9 cellular contexts compared by ENCODE assay signal in the genomic region with DNA sequence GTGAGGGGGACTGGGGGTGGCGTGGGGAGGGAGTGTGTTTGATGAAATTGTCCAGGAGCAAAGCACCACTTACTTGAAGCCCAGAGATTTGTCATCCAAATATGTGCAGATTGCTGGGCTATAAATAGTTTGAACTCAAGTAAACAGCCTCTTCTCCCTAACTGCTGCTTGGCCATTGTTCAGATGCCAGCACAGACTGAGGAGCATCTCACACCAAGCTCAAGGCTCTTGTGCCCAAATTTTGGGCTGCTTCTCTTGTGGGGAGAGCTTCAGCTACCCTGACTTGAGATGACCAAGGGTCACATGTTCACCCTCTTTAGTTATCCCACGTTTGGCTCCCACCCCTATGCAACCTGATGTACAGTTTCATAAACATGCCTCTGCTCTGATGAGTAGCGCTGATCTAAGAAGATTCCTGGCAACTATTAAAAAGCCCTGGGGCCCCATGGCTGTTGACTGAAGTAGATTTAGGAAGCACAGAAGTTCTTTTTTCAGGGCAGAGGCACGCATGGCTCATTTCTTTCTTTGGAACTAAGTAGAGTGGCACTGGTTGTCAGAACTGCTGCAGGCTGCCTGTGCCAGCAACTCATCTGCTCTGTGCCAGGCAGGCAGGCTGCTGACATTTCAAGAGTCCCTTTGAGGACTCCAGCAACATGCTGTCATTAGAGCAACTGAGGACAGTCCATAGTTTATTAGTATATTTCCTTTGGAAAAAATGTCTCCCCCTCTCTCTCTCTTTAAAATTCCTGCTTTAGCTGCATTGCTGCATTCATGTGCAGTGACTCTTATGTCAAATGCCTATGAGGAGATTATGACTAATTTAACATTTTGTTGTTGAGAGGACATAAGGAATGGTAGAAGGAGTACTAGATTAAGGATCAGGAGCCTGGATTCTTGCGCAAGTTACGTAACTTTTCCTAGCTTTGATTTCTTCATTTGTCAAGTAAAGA. TPM values are rescaled to one million over a fixed set of nuclear protein-coding genes. Genes with fewer than 3 reads are reported as not detected.
A peak's percentile ranks its signal among the peaks of the same experiment; 100 is the strongest.
DNase-seq lines count a peak whose midpoint lies in the region; ATAC-seq and TF ChIP-seq lines count a peak whose summit lies in the region.
"Had no signal": no experiment of that assay in that cellular context is flagged by ENCODE, and none has a peak within 500 bp of the region (broad histone marks: within the 10 kb centered on the region; RNA-seq: fewer than 3 reads in every experiment).

No MANE protein-coding gene starts in this region.

- no peak for TF ChIP-seq CTCF in ascending aorta (IDR thresholded peaks at IDR 0.05)
- TF ChIP-seq CTCF in stomach (IDR thresholded peaks at IDR 0.05), result no peak
- TF ChIP-seq CTCF in natural killer cell (IDR thresholded peaks at IDR 0.05), result no peak

- H3K27ac ChIP-seq in ascending aorta, result peak overlapping the region; percentile 81 to 84
- H3K27ac ChIP-seq in stomach, result peak overlapping the region; percentile 71 to 83 (median 79)
- H3K27ac ChIP-seq: HL-60 had no signal

- H3K36me3 ChIP-seq in ascending aorta (no peaks in the 10 kb centered on the region), stomach (no peaks in the 10 kb centered on the region)

- H3K4me1 Mint-ChIP-seq in activated T-cell treated with anti-CD3 and anti-CD28 coated beads, Interleukin-2, amount 50 U/mL, for 4 hours (ENCODE audit: low read depth), result peaks cover 17% of the 10 kb centered on the region
- H3K4me1 Mint-ChIP-seq in natural killer cell, result peaks cover 15 to 20% of the 10 kb centered on the region in 2 donors

- 44 to 62% (median 48%) methylated on average over 6 of the region's 6 CpGs for WGBS in stomach, 5 donors

- H3K9me3 ChIP-seq in ascending aorta (no peaks in the 10 kb centered on the region), stomach (no peaks in the 10 kb centered on the region)

- H3K4me3 ChIP-seq in ascending aorta (peak overlapping the region in 1 of 2 donors; percentile 29), stomach (no peak overlapping the region)

- no peak for TF ChIP-seq EP300 in stomach (IDR thresholded peaks at IDR 0.05)

- no peaks in the 10 kb centered on the region for H3K36me3 Mint-ChIP-seq in activated T-cell treated with anti-CD3 and anti-CD28 coated beads, Interleukin-2, amount 50 U/mL, for 4 hours (ENCODE audit: insufficient read depth)
- H3K36me3 Mint-ChIP-seq in natural killer cell, result no peaks in the 10 kb centered on the region

- no peak for TF ChIP-seq POLR2A in stomach (IDR thresholded peaks at IDR 0.05)

- intact Hi-C loops in ascending aorta (cut with DNase I), result loop anchor here (2.0 to 5.0 kb wide), 2 partner anchors 28 to 51 kb away; a partner anchor contains a TSS
- intact Hi-C loops in stomach (cut with DNase I; ENCODE audit: low total_unique reads), result no loop called here
- intact Hi-C loops in natural killer cell (cut with micrococcal nuclease), result no loop called here

- H3K27ac Mint-ChIP-seq in natural killer cell, result no peak overlapping the region

- DNase-seq in H4 (ENCODE audit: low spot score) (peak; percentile 78), ascending aorta (ENCODE audit: low spot score in 2 of 2) (peak in 1 of 2 donors; percentile 80), hypothalamus (lab: John Stamatoyannopoulos, UW) (peak in 45 of 51 donors; percentile 8 to 81 (median 52)), stomach (no peak), natural killer cell (no peak)
- DNase-seq in activated T-cell treated with anti-CD3 and anti-CD28 coated beads, Interleukin-2, amount 50 U/mL, for 4 hours, result no peak

- no peaks in the 10 kb centered on the region for H3K9me3 Mint-ChIP-seq in activated T-cell treated with anti-CD3 and anti-CD28 coated beads, Interleukin-2, amount 50 U/mL, for 4 hours
- H3K9me3 Mint-ChIP-seq in natural killer cell, result no peaks in the 10 kb centered on the region

- H3K4me3 Mint-ChIP-seq in activated T-cell treated with anti-CD3 and anti-CD28 coated beads, Interleukin-2, amount 50 U/mL, for 4 hours, result no peak overlapping the region
- no peak overlapping the region for H3K4me3 Mint-ChIP-seq in natural killer cell

- H3K4me1 ChIP-seq in ascending aorta, result peaks cover 0 to 16% of the 10 kb centered on the region in 2 donors
- peaks cover 0 to 54% (median 22%) of the 10 kb centered on the region in 4 donors for H3K4me1 ChIP-seq in stomach

- no peak for ATAC-seq in activated T-cell treated with anti-CD3 and anti-CD28 coated beads, Interleukin-2, amount 50 U/mL, for 4 hours
- ATAC-seq in GM21619 (IDR thresholded peaks at IDR 0.05; ENCODE audit: unreplicated experiment), result no peak
- ATAC-seq in natural killer cell, result no peak
- no peak for ATAC-seq in HG02970 (IDR thresholded peaks at IDR 0.05; ENCODE audit: low FRiP score, unreplicated experiment)

- H3K27me3 ChIP-seq in ascending aorta, result no peaks in the 10 kb centered on the region
- H3K27me3 ChIP-seq in stomach, result no peaks in the 10 kb centered on the region

- no peaks in the 10 kb centered on the region for H3K27me3 Mint-ChIP-seq in activated T-cell treated with anti-CD3 and anti-CD28 coated beads, Interleukin-2, amount 50 U/mL, for 4 hours (ENCODE audit: low read depth)
- no peaks in the 10 kb centered on the region for H3K27me3 Mint-ChIP-seq in natural killer cell (ENCODE audit: low read depth in 2 of 2)

RNA-seq across cellular contexts. Expression of a gene that starts 9.6 kb away (rescaled TPM):
- total RNA-seq in H4 (2014; rRNA removed; shearing (Covaris generic)), result 73.8 and 77.3 TPM in 2 replicates
- total RNA-seq in ascending aorta, result 84.7 TPM
- 100 to 1,000 TPM in 1 of 5 donors, 10 to 100 TPM in 4; 17.4 to 113 (median 41.7) TPM for total RNA-seq in stomach
- polyA plus RNA-seq in stomach, result 100 to 1,000 TPM in 1 of 3 donors, 10 to 100 TPM in 2; 52.0 to 124 (median 86.9) TPM
- total RNA-seq in activated T-cell treated with anti-CD3 and anti-CD28 coated beads, Interleukin-2, amount 50 U/mL, for 4 hours, result 1 to 10 TPM; 2.1 to 3.5 (median 2.8) TPM
- 1 to 10 TPM in 2 of 3 donors, under 1 TPM in 1; 0.82 to 1.5 (median 1.5) TPM for total RNA-seq in natural killer cell

RNA-seq across cellular contexts. Expression of a gene that starts 51.0 kb away (rescaled TPM):
- 46.4 and 82.7 TPM in 2 replicates for total RNA-seq in H4 (2014; rRNA removed; shearing (Covaris generic))
- total RNA-seq in ascending aorta (78.1 TPM), stomach (100 to 1,000 TPM in 1 of 5 donors, 10 to 100 TPM in 3, 1 to 10 TPM in 1; 9.6 to 109 (median 84.6) TPM), natural killer cell (10 to 100 TPM; 70.1 to 89.6 (median 78.6) TPM)
- 10 to 100 TPM; 17.4 to 25.0 (median 24.0) TPM for polyA plus RNA-seq in stomach
- total RNA-seq in activated T-cell treated with anti-CD3 and anti-CD28 coated beads, Interleukin-2, amount 50 U/mL, for 4 hours, result 10 to 100 TPM; 34.6 to 44.1 (median 37.9) TPM

Comparison
In these comparisons a context has a peak if more than half of its experiments do, and no peak if none do; other contexts are left out.
1. DNase-seq: peak in H4 (single experiment) and hypothalamus (45 of 51); none in stomach (single experiment), activated T-cell treated with anti-CD3 and anti-CD28 coated beads, Interleukin-2, amount 50 U/mL, for 4 hours (single experiment) and natural killer cell (single experiment).
2. RNA of a gene that starts 9.6 kb away (total RNA-seq): 84.7 TPM in ascending aorta (single experiment), 73.8 to 77.3 TPM in H4 and 17.4 to 113 TPM in stomach; 2.1 to 3.5 TPM in activated T-cell treated with anti-CD3 and anti-CD28 coated beads, Interleukin-2, amount 50 U/mL, for 4 hours and 0.82 to 1.5 TPM in natural killer cell; every median in the first group is over 4 times any median in the second.